ENCODE assay signal across 7 cellular contexts in the genomic region with DNA sequence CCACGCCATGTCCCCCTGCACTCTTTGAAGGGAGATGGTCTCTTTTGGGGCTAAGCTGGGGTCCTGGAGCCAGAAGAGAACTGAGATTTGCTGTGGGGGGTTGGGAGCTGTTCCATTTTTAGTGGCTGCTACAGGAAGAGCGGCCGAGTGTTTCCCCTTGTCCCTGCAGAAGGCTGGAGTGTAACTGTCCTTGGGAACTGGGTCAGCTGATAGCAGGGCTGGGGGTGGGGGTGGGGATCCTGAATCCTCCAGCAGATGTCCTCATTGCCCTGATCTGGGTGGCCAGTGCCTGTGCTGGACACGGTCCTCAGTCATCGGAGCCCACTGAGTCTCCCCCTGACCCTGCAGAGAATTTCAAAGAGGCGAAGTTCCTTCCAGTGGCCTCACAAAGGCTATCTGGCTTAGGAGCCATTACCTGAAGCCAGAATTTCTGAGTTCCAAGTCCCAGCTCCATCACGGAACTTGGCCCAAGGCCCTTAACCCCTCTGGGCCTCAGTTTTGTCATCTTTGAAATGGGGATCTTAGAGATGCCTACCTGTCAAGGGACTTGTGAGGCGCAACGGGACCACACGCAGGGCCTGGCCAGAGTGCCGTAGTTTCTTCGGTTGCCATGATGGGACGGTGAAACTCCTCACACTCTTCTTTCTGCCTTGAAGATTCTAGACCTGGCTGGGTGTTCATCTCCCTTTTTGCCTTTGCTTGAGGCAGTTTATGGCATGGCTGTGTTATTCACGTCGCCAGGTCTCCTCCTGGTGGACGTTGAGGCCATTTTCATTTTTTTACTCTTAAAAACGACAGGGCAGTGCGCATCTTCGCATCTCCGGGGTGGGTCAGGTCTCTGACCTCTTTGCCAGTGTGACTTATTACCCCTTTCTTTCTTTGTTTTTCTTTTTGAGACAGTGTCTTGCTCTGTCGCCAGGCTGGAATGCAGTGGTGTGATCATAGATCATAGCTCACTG. TPM values are rescaled to one million over a fixed set of nuclear protein-coding genes. Genes with fewer than 3 reads are reported as not detected.
DNase-seq lines count a peak whose midpoint lies in the region; ATAC-seq lines count a peak whose summit lies in the region.

No MANE protein-coding gene starts in this region.

- H3K36me3 Mint-ChIP-seq in activated CD8-positive, alpha-beta T cell treated with anti-CD3 and anti-CD28 coated beads, Interleukin-2, amount 10 ng/mL, durations not matched to agents 7 days and 5 days (ENCODE audit: low read depth), result peaks cover 38% of the 10 kb centered on the region

- CTCF ChIA-PET in activated CD8-positive, alpha-beta T cell treated with anti-CD3 and anti-CD28 coated beads, Interleukin-2, amount 10 ng/mL, durations not matched to agents 7 days and 5 days (lab: Charles Lee), result interaction anchor here (0.7 to 3.8 kb wide), 14 partner anchors 11 to 188 kb away, joined by 3 to 42 read pairs (median 3); a partner anchor contains a TSS

- peak overlapping the region; percentile 71 for H3K27ac Mint-ChIP-seq in activated CD8-positive, alpha-beta T cell treated with anti-CD3 and anti-CD28 coated beads, Interleukin-2, amount 10 ng/mL, durations not matched to agents 7 days and 5 days

- H3K27me3 Mint-ChIP-seq in activated CD8-positive, alpha-beta T cell treated with anti-CD3 and anti-CD28 coated beads, Interleukin-2, amount 10 ng/mL, durations not matched to agents 7 days and 5 days (ENCODE audit: low read depth), result no peaks in the 10 kb centered on the region

- H3K4me3 Mint-ChIP-seq in activated CD8-positive, alpha-beta T cell treated with anti-CD3 and anti-CD28 coated beads, Interleukin-2, amount 10 ng/mL, durations not matched to agents 7 days and 5 days, result no peak overlapping the region

- DNase-seq in HT-29 (ENCODE audit: low spot score) (peak; percentile 68), left cardiac atrium (peak; percentile 69), putamen (ENCODE audit: low spot score) (peak; percentile 80), posterior vena cava (ENCODE audit: low spot score) (no peak)
- peak; percentile 31 for DNase-seq in activated CD8-positive, alpha-beta T cell treated with anti-CD3 and anti-CD28 coated beads, Interleukin-2, amount 10 ng/mL, durations not matched to agents 7 days and 5 days
- no peak for DNase-seq in stimulated activated CD4-positive, alpha-beta T cell treated with anti-CD3 and anti-CD28 coated beads, Interleukin-2, amount 100 ng/mL, for 24 hours

- POLR2A ChIA-PET in activated CD8-positive, alpha-beta T cell treated with anti-CD3 and anti-CD28 coated beads, Interleukin-2, amount 10 ng/mL, durations not matched to agents 7 days and 5 days (lab: Charles Lee), result interaction anchor here (0.6 kb wide), 2 partner anchors 11 to 50 kb away, joined by 3 to 5 read pairs; no protein-coding TSS in a partner anchor

- intact Hi-C loops in left cardiac atrium (cut with DNase I) (loop anchor here (5.0 kb wide), 2 partner anchors 53 to 97 kb away; a partner anchor contains a TSS), posterior vena cava (cut with DNase I) (loop anchor here (5.0 to 10.0 kb wide), 2 partner anchors 53 to 175 kb away; a partner anchor contains a TSS)

- H3K4me1 Mint-ChIP-seq in activated CD8-positive, alpha-beta T cell treated with anti-CD3 and anti-CD28 coated beads, Interleukin-2, amount 10 ng/mL, durations not matched to agents 7 days and 5 days (ENCODE audit: low read depth), result peaks cover 28% of the 10 kb centered on the region

- peak; percentile 36 for ATAC-seq in activated CD8-positive, alpha-beta T cell treated with anti-CD3 and anti-CD28 coated beads, Interleukin-2, amount 10 ng/mL, durations not matched to agents 7 days and 5 days
- peak; percentile 78 to 83 for ATAC-seq in left cardiac atrium
- ATAC-seq in HG03521 (IDR thresholded peaks at IDR 0.05; ENCODE audit: unreplicated experiment), result no peak

- no peaks in the 10 kb centered on the region for H3K9me3 Mint-ChIP-seq in activated CD8-positive, alpha-beta T cell treated with anti-CD3 and anti-CD28 coated beads, Interleukin-2, amount 10 ng/mL, durations not matched to agents 7 days and 5 days (ENCODE audit: insufficient read depth)

RNA-seq across cellular contexts. Expression of a gene that starts 51.9 kb away (rescaled TPM):
- 180 and 196 TPM in 2 replicates for total RNA-seq in HT-29 (2014; rRNA removed; shearing (Covaris generic))
- total RNA-seq in activated CD8-positive, alpha-beta T cell treated with anti-CD3 and anti-CD28 coated beads, Interleukin-2, amount 10 ng/mL, durations not matched to agents 7 days and 5 days, result 100 to 1,000 TPM; 239 to 240 TPM
- total RNA-seq in left cardiac atrium (100 to 1,000 TPM; 125 to 186 TPM), posterior vena cava (100 to 1,000 TPM in 1 of 2 donors, 10 to 100 TPM in 1; 94.9 to 107 TPM)

Comparison
In these comparisons a context has a peak if more than half of its experiments do, and no peak if none do; other contexts are left out.
1. DNase-seq: peak in HT-29 (single experiment), activated CD8-positive, alpha-beta T cell treated with anti-CD3 and anti-CD28 coated beads, Interleukin-2, amount 10 ng/mL, durations not matched to agents 7 days and 5 days (single experiment), left cardiac atrium (single experiment) and putamen (single experiment); none in posterior vena cava (single experiment) and stimulated activated CD4-positive, alpha-beta T cell treated with anti-CD3 and anti-CD28 coated beads, Interleukin-2, amount 100 ng/mL, for 24 hours (0 of 2).